ENCODE assay signal across 20 cellular contexts in genomic region chr10:7672366-7673134, GRCh38. TPM values are rescaled to one million over a fixed set of nuclear protein-coding genes. Genes with fewer than 3 reads are reported as not detected.
"Had no signal": no experiment of that assay in that cellular context is flagged by ENCODE, and none has a peak within 500 bp of the region (broad histone marks: within the 10 kb centered on the region; RNA-seq: fewer than 3 reads in every experiment).

No MANE protein-coding gene starts in this region.

- H3K27ac ChIP-seq: HL-60 had no signal

- H3K36me3 ChIP-seq: MG63 had no signal

- H3K9me3 ChIP-seq: MG63 had no signal

- DNase-seq: KBM-7, MG63, NCI-H1092, NCI-H1105 treated with DMSO at 0.1 percent for 48 hours, NCI-H1436, NCI-H187, NCI-H2029, NCI-H2081 treated with DMSO at 0.1 percent for 48 hours, NCI-H2171, NCI-H226, NCI-H446, NCI-H510A, NCI-H524 treated with DMSO at 0.1 percent for 48 hours, NCI-H69, NCI-H774, Right ventricle myocardium superior, RPMI8226, SIG-M5 had no signal

- H3K4me3 ChIP-seq: MG63 had no signal

RNA-seq across cellular contexts. Expression of gene ITIH2, which starts 30.6 kb away (rescaled TPM):
- total RNA-seq: Right ventricle myocardium superior, SK-MEL-5 had no signal
